Comparison of ENCODE assay signal across 17 cellular contexts in genomic region chr11:6565325-6565724, GRCh38. TPM values are rescaled to one million over a fixed set of nuclear protein-coding genes. Genes with fewer than 3 reads are reported as not detected.
DNase-seq lines count a peak whose midpoint lies in the region; ATAC-seq and TF ChIP-seq lines count a peak whose summit lies in the region.
"Had no signal": no experiment of that assay in that cellular context is flagged by ENCODE, and none has a peak within 500 bp of the region (broad histone marks: within the 10 kb centered on the region; RNA-seq: fewer than 3 reads in every experiment).

No MANE protein-coding gene starts in this region.

- no peak overlapping the region for H3K4me3 Mint-ChIP-seq in naive B cell
- H3K4me3 Mint-ChIP-seq in natural killer cell, result no peak overlapping the region
- H3K4me3 Mint-ChIP-seq: CD4-positive, alpha-beta T cell had no signal

- POLR2A ChIA-PET in HEK293 (lab: Yijun Ruan, JAX), result no interaction called here

- ATAC-seq in activated naive CD4-positive, alpha-beta T cell treated with anti-CD3 and anti-CD28 coated beads, Interleukin-2, amount 50 U/mL, for 72 hours, result no peak
- ATAC-seq in naive B cell (ENCODE audit: low read depth in 2 of 2), result no peak
- no peak for ATAC-seq in natural killer cell
- ATAC-seq: HCT116 had no signal

- H3K27ac ChIP-seq in HEK293 (ENCODE audit: extremely low read depth, low read depth, low read length), result no peak overlapping the region
- H3K27ac ChIP-seq: BLaER1 treated with 17β-estradiol and CSF1 and Interleukin-3, amounts not matched to agents 10 nM and 100 nM had no signal

- CTCF ChIA-PET in HEK293 (lab: Yijun Ruan, JAX), result no interaction called here

- peak overlapping the region; percentile 1 to 31 for H3K27ac Mint-ChIP-seq in activated naive CD4-positive, alpha-beta T cell treated with anti-CD3 and anti-CD28 coated beads, Interleukin-2, amount 50 U/mL, for 72 hours
- peak overlapping the region in 4 of 6 donors; percentile 6 to 62 (median 32) for H3K27ac Mint-ChIP-seq in naive B cell
- H3K27ac Mint-ChIP-seq in natural killer cell, result no peak overlapping the region
- H3K27ac Mint-ChIP-seq: CD4-positive, alpha-beta T cell had no signal

- H3K36me3 Mint-ChIP-seq in activated naive CD4-positive, alpha-beta T cell treated with anti-CD3 and anti-CD28 coated beads, Interleukin-2, amount 50 U/mL, for 72 hours, result peaks cover 0 to 4% of the 10 kb centered on the region in 2 donors
- H3K36me3 Mint-ChIP-seq in naive B cell (peaks cover 12 to 15% of the 10 kb centered on the region in 2 donors), natural killer cell (no peaks in the 10 kb centered on the region)

- no peaks in the 10 kb centered on the region for H3K4me1 ChIP-seq in HEK293 (ENCODE audit: control insufficient read depth, insufficient read depth, low read length)

- intact Hi-C loops in natural killer cell (cut with micrococcal nuclease), result no loop called here

- H3K4me3 ChIP-seq in HEK293 (ENCODE audit: low read depth, low read length), result no peak overlapping the region
- H3K4me3 ChIP-seq: BLaER1 treated with 17β-estradiol and CSF1 and Interleukin-3, amounts not matched to agents 10 nM and 100 nM had no signal

- H3K4me1 Mint-ChIP-seq in naive B cell, result peaks cover 0 to 18% (median 7%) of the 10 kb centered on the region in 3 donors
- H3K4me1 Mint-ChIP-seq in natural killer cell, result peaks cover 0 to 7% of the 10 kb centered on the region in 2 donors

- no peak for DNase-seq in activated naive CD4-positive, alpha-beta T cell treated with anti-CD3 and anti-CD28 coated beads, Interleukin-2, amount 50 U/mL, for 72 hours (ENCODE audit: low spot score in 2 of 2)
- DNase-seq in activated naive CD4-positive, alpha-beta T cell treated with Interleukin-2 at 50 U/mL for 16 hours, result no peak
- DNase-seq in naive B cell (no peak), HuH-7 (ENCODE audit: low spot score) (no peak), NCI-H1417 (lab: John Stamatoyannopoulos, UW) (no peak), natural killer cell (no peak)
- DNase-seq: ACHN; CD4-positive, alpha-beta T cell; DMS153; DMS79 treated with DMSO at 0.1 percent for 48 hours; EL; GOT3; IMR-90; KG1 had no signal

- no peaks in the 10 kb centered on the region for H3K9me3 ChIP-seq in HEK293 (ENCODE audit: control insufficient read depth, insufficient read depth, low read depth, low read length)

- TF ChIP-seq CTCF in HEK293 (tag by site-specific recombination; IDR thresholded peaks at IDR 0.05) (no peak), natural killer cell (IDR thresholded peaks at IDR 0.05) (no peak)

- no peaks in the 10 kb centered on the region for H3K36me3 ChIP-seq in HEK293 (ENCODE audit: control insufficient read depth in 2 of 2, insufficient read depth in 1 of 2, low read length in 2 of 2)

- no peaks in the 10 kb centered on the region for H3K9me3 Mint-ChIP-seq in activated naive CD4-positive, alpha-beta T cell treated with anti-CD3 and anti-CD28 coated beads, Interleukin-2, amount 50 U/mL, for 72 hours
- H3K9me3 Mint-ChIP-seq in naive B cell, result no peaks in the 10 kb centered on the region
- H3K9me3 Mint-ChIP-seq in natural killer cell, result no peaks in the 10 kb centered on the region
- H3K9me3 Mint-ChIP-seq: CD4-positive, alpha-beta T cell had no signal

- H3K27me3 Mint-ChIP-seq in naive B cell (no peaks in the 10 kb centered on the region), natural killer cell (ENCODE audit: low read depth in 2 of 2) (no peaks in the 10 kb centered on the region)
- H3K27me3 Mint-ChIP-seq: CD4-positive, alpha-beta T cell had no signal

TF ChIP-seq in HEK293, 187 proteins besides CTCF, POLR2A, EP300 and RAD21:
- TF ChIP-seq ZFP41 (tag by site-specific recombination; IDR thresholded peaks at IDR 0.05; ENCODE audit: borderline replicate concordance) (no peak), ZNF664 (tag by site-specific recombination; IDR thresholded peaks at IDR 0.05) (peak; percentile 58; the same call in 1 of the 2 replicates)

RNA-seq across cellular contexts. Expression of gene RRP8, which starts 38.1 kb away (rescaled TPM):
- 10 to 100 TPM; 24.9 to 38.3 TPM for total RNA-seq in activated naive CD4-positive, alpha-beta T cell treated with anti-CD3 and anti-CD28 coated beads, Interleukin-2, amount 50 U/mL, for 72 hours
- 10 to 100 TPM; 13.7 to 33.8 (median 18.6) TPM for polyA plus RNA-seq in naive B cell (ENCODE audit: low read depth in 6 of 6)
- total RNA-seq in natural killer cell, result 10 to 100 TPM; 31.3 to 35.9 (median 31.9) TPM

RNA-seq across cellular contexts. Expression of gene ILK, which starts 38.2 kb away (rescaled TPM):
- total RNA-seq in activated naive CD4-positive, alpha-beta T cell treated with anti-CD3 and anti-CD28 coated beads, Interleukin-2, amount 50 U/mL, for 72 hours, result 10 to 100 TPM; 72.1 to 99.7 TPM
- 10 to 100 TPM; 49.8 to 87.8 (median 73.8) TPM for polyA plus RNA-seq in naive B cell (ENCODE audit: low read depth in 6 of 6)
- total RNA-seq in natural killer cell, result 100 to 1,000 TPM; 109 to 145 (median 142) TPM

RNA-seq across cellular contexts. Expression of gene TAF10, which starts 46.7 kb away (rescaled TPM):
- total RNA-seq in activated naive CD4-positive, alpha-beta T cell treated with anti-CD3 and anti-CD28 coated beads, Interleukin-2, amount 50 U/mL, for 72 hours, result 100 to 1,000 TPM in 1 of 2 donors, 10 to 100 TPM in 1; 95.3 to 166 TPM
- 100 to 1,000 TPM; 203 to 344 (median 273) TPM for polyA plus RNA-seq in naive B cell (ENCODE audit: low read depth in 6 of 6)
- 100 to 1,000 TPM; 154 to 191 (median 158) TPM for total RNA-seq in natural killer cell

RNA-seq across cellular contexts. Expression of gene TPP1, which starts 53.9 kb away (rescaled TPM):
- total RNA-seq in activated naive CD4-positive, alpha-beta T cell treated with anti-CD3 and anti-CD28 coated beads, Interleukin-2, amount 50 U/mL, for 72 hours, result 10 to 100 TPM; 54.7 to 67.4 TPM
- polyA plus RNA-seq in naive B cell (ENCODE audit: low read depth in 6 of 6), result 100 to 1,000 TPM; 146 to 198 (median 176) TPM
- total RNA-seq in natural killer cell, result 100 to 1,000 TPM; 123 to 135 (median 131) TPM

Comparison
In these comparisons a context has a peak if more than half of its experiments do, and no peak if none do; other contexts are left out.
1. H3K27ac Mint-ChIP-seq: peak in activated naive CD4-positive, alpha-beta T cell treated with anti-CD3 and anti-CD28 coated beads, Interleukin-2, amount 50 U/mL, for 72 hours (2 of 2) and naive B cell (4 of 6); none in natural killer cell (0 of 2).